1 cellular context compared by ENCODE assay signal in genomic region chr11:1763336-1763795, GRCh38.
TF ChIP-seq lines count a peak whose summit lies in the region.

No MANE protein-coding gene starts in this region.

TF ChIP-seq in HepG2, 621 proteins besides CTCF, POLR2A, EP300 and RAD21:
- no peak for TF ChIP-seq HNF1A (IDR thresholded peaks at IDR 0.05; ENCODE audit: low read depth)
- TF ChIP-seq HNF1A (CRISPR knock-in tag; IDR thresholded peaks at IDR 0.05; ENCODE audit: borderline replicate concordance): no peak
- 0 out of 2 replicates have a peak, but pooled peaks have one; percentile 41 for TF ChIP-seq ZNF280B (CRISPR knock-in tag; IDR thresholded peaks at IDR 0.05; ENCODE audit: borderline replicate concordance)
- 0 out of 2 replicates have a peak, but pooled peaks have one; percentile 15 for TF ChIP-seq SKIL (CRISPR knock-in tag; IDR thresholded peaks at IDR 0.05; ENCODE audit: borderline replicate concordance)
- peak; percentile 14; the same call in 1 of the 2 replicates for TF ChIP-seq ZNF446 (CRISPR knock-in tag; IDR thresholded peaks at IDR 0.05)
- TF ChIP-seq ZNF34 (CRISPR knock-in tag; IDR thresholded peaks at IDR 0.05; ENCODE audit: borderline replicate concordance): no peak
- peak; percentile 41 for TF ChIP-seq RBM39 (IDR thresholded peaks at IDR 0.05; ENCODE audit: low read depth, low read length, poor library complexity, severe bottlenecking)
- TF ChIP-seq ZNF224 (CRISPR knock-in tag; IDR thresholded peaks at IDR 0.05): 0 out of 2 replicates have a peak, but pooled peaks have one; percentile 12
- TF ChIP-seq AHDC1 (CRISPR knock-in tag; IDR thresholded peaks at IDR 0.05; ENCODE audit: borderline replicate concordance): no peak
- TF ChIP-seq ZNF138 (CRISPR knock-in tag; IDR thresholded peaks at IDR 0.05; ENCODE audit: low read depth): 0 out of 2 replicates have a peak, but pooled peaks have one; percentile 15
- no peak for TF ChIP-seq ZFP91 (CRISPR knock-in tag; IDR thresholded peaks at IDR 0.05; ENCODE audit: borderline replicate concordance)
- no peak for TF ChIP-seq ZBTB8A (CRISPR knock-in tag; IDR thresholded peaks at IDR 0.05; ENCODE audit: borderline replicate concordance, low read depth)
- TF ChIP-seq TEF (CRISPR knock-in tag; IDR thresholded peaks at IDR 0.05): 0 out of 2 replicates have a peak, but pooled peaks have one; percentile 35
